In the genomic region with DNA sequence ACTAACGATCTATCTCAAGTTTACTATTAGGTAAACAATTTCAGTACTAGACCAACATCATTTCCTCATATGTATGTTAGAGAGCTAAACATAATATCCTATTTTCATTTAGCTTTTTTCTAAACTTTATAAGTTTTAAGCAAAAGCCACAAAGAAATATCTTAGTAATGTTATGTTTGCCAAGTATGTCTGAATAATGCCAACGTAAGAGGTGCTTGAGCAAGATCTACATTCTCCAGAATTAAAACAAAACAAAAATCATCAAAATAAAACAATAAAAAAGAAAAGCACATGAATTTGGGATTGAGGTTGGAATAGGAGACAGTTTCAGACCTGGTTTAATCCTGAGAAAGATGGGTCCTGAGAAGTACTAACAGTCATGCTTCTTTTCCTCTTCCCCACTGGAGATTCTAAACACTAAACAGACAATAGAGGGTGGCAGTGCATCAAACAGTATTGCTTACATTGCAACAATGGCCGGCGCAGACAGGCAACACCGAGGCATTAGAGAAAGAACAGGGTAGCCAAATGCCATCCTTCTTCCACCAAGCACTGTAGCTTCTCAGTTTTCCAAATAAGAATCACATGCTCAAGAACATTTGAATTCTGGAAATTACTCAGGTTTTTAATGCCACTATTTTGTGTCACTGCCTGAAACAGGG, we compare ENCODE assay signal across 11 cellular contexts. TPM values are rescaled to one million over a fixed set of nuclear protein-coding genes. Genes with fewer than 3 reads are reported as not detected.
DNase-seq lines count a peak whose midpoint lies in the region; ATAC-seq and TF ChIP-seq lines count a peak whose summit lies in the region.
"Had no signal": no experiment of that assay in that cellular context is flagged by ENCODE, and none has a peak within 500 bp of the region (broad histone marks: within the 10 kb centered on the region; RNA-seq: fewer than 3 reads in every experiment).

No MANE protein-coding gene starts in this region.

- in situ Hi-C loops in IMR-90 (cut with MboI; ENCODE audit: low sequenced_read_pairs) = no loop called here

- no peak overlapping the region for H3K4ac ChIP-seq in IMR-90 (ENCODE audit: low read depth, low read length)

- CTCF ChIA-PET in IMR-90 (lab: Yijun Ruan, JAX) = interaction anchor here (1.4 to 1.8 kb wide), 2 partner anchors 10 to 75 kb away, joined by 4 to 6 read pairs; no protein-coding TSS in a partner anchor

- no peak overlapping the region for H3K4me3 ChIP-seq in IMR-90 (ENCODE audit: insufficient read depth, low read depth, low read length)
- no peak overlapping the region for H3K4me3 ChIP-seq in cardiac fibroblast (replicated peaks in 1 of 2; ENCODE audit: low read depth in 2 of 2, low read length in 2 of 2)
- H3K4me3 ChIP-seq in skeletal muscle satellite cell (ENCODE audit: low read length) = peak overlapping the region; percentile 52

- peaks cover 7% of the 10 kb centered on the region for H3K9me1 ChIP-seq in IMR-90 (ENCODE audit: insufficient read depth, low read length)

- peak overlapping the region; percentile 79 for H2BK5ac ChIP-seq in IMR-90 (ENCODE audit: low read depth, low read length, poor library complexity, severe bottlenecking)

- H3K9me3 ChIP-seq in IMR-90 (ENCODE audit: control insufficient read depth, insufficient read depth, low read length) (no peaks in the 10 kb centered on the region), skeletal muscle satellite cell (replicated peaks; ENCODE audit: low read length) (no peaks in the 10 kb centered on the region)

- H3K4me1 ChIP-seq in IMR-90 (ENCODE audit: control insufficient read depth, insufficient read depth, low read length) (peaks cover 14% of the 10 kb centered on the region), skeletal muscle satellite cell (ENCODE audit: control insufficient read depth, insufficient read depth, low read length) (peaks cover 63% of the 10 kb centered on the region)

- no peak overlapping the region for H2AFZ ChIP-seq in IMR-90 (replicated peaks; ENCODE audit: low read length, poor library complexity)

- TF ChIP-seq RAD21 in IMR-90 (IDR thresholded peaks at IDR 0.05; ENCODE audit: low read length) = no peak

- dilution Hi-C loops in IMR-90 (cut with HindIII; ENCODE audit: low sequenced_read_pairs, unreplicated experiment) = no loop called here

- H2AK5ac ChIP-seq in IMR-90 (ENCODE audit: low read depth, low read length) = no peak overlapping the region

- H4K91ac ChIP-seq in IMR-90 (ENCODE audit: insufficient read depth, low read depth, low read length) = no peak overlapping the region

- H3K27me3 ChIP-seq in IMR-90 (ENCODE audit: control insufficient read depth, insufficient read depth, low read length) = no peaks in the 10 kb centered on the region
- no peaks in the 10 kb centered on the region for H3K27me3 ChIP-seq in skeletal muscle satellite cell (ENCODE audit: control insufficient read depth, insufficient read depth, low read length)

- peak overlapping the region; percentile 6; the same call in 1 of the 2 replicates for H3K23ac ChIP-seq in IMR-90 (ENCODE audit: low read depth, low read length)

- no peak overlapping the region for H3K9ac ChIP-seq in IMR-90 (ENCODE audit: low read depth, low read length)
- peak overlapping the region; percentile 60 for H3K9ac ChIP-seq in skeletal muscle satellite cell (ENCODE audit: low read depth, low read length)

- H4K5ac ChIP-seq in IMR-90 (ENCODE audit: low read depth, low read length) = no peak overlapping the region

- no peak overlapping the region for H2BK20ac ChIP-seq in IMR-90 (ENCODE audit: low read depth, low read length)

- intact Hi-C loops in IMR-90 (cut with micrococcal nuclease) = loop anchor here (2.0 to 5.0 kb wide), 2 partner anchors 15 to 35 kb away; a partner anchor contains a TSS

- TF ChIP-seq CTCF in IMR-90 (conservative IDR thresholded peaks at IDR 0.05; ENCODE audit: low read depth, low read length) (no peak), cardiac fibroblast (IDR thresholded peaks at IDR 0.05; ENCODE audit: low read depth, low read length) (no peak)

- no peak overlapping the region for H2AK9ac ChIP-seq in IMR-90 (replicated peaks; ENCODE audit: low read depth, low read length, poor library complexity)

- H3K56ac ChIP-seq in IMR-90 (ENCODE audit: extremely low read depth, insufficient read depth, low read length) = no peak overlapping the region

- POLR2A ChIA-PET in IMR-90 (lab: Charles Lee; ENCODE audit: unreplicated experiment) = no interaction called here

- H3K36me3 ChIP-seq in IMR-90 (ENCODE audit: control insufficient read depth, insufficient read depth, low read length) (peaks cover 19% of the 10 kb centered on the region), skeletal muscle satellite cell (ENCODE audit: insufficient read depth, low read length) (peaks cover 41% of the 10 kb centered on the region)

- WGBS in IMR-90 (ENCODE audit: extremely low coverage in 2 of 2, insufficient read length in 1 of 2), 2 experiments = 39% methylated on average over 3 of the region's 5 CpGs; no CpG with 5 or more reads in 1 of the 2 experiments

- H4K8ac ChIP-seq in IMR-90 (ENCODE audit: low read depth in 2 of 2, low read length in 2 of 2) = no peak overlapping the region

- ATAC-seq in IMR-90 (ENCODE audit: low read depth) (peak; percentile 12), GM21423 (IDR thresholded peaks at IDR 0.05; ENCODE audit: unreplicated experiment) (no peak), HG02678 (IDR thresholded peaks at IDR 0.05; ENCODE audit: unreplicated experiment) (no peak)

- DNase-seq in IMR-90 (peak; percentile 23), cardiac fibroblast (ENCODE audit: low read depth in 2 of 2) (peak; percentile 41 to 52), inferior parietal cortex (ENCODE audit: extremely low spot score) (peak; percentile 56), NCI-H146 treated with DMSO at 0.1 percent for 48 hours (lab: John Stamatoyannopoulos, UW; ENCODE audit: unreplicated experiment) (no peak)
- DNase-seq in stimulated activated naive CD4-positive, alpha-beta T cell treated with Interleukin-2 at 50 U/mL for 16 hours (lab: John Stamatoyannopoulos, UW) = no peak
- DNase-seq: activated CD4-positive, alpha-beta T cell treated with anti-CD3 and anti-CD28 coated beads, Interleukin-2, amount 10 ng/mL, durations not matched to agents 7 days and 5 days; effector CD4-positive, alpha-beta T cell; naive B cell had no signal

- no TSS peak for BruUV-seq in IMR-90 (replicated peaks; lab: Mats Ljungman, UMichigan)

- no peak overlapping the region for H2BK15ac ChIP-seq in IMR-90 (ENCODE audit: low read depth, low read length)

- H3K18ac ChIP-seq in IMR-90 (ENCODE audit: low read depth, low read length) = peak overlapping the region; percentile 21

- H4K20me1 ChIP-seq in IMR-90 (ENCODE audit: insufficient read depth, low read length) = peaks cover 93% of the 10 kb centered on the region

- no peak overlapping the region for H2BK120ac ChIP-seq in IMR-90 (ENCODE audit: low read depth, low read length)

- H3K14ac ChIP-seq in IMR-90 (replicated peaks; ENCODE audit: low read depth, low read length) = no peak overlapping the region; the same call in 1 of the 2 replicates

- H3K27ac ChIP-seq in IMR-90 (ENCODE audit: insufficient read depth, low read length) = peak overlapping the region; percentile 84; the same call in 1 of the 2 replicates

- peaks cover 4 to 42% of the 10 kb centered on the region in 2 experiments; a peak in 3 of 4 replicates for H3K79me1 ChIP-seq in IMR-90 (ENCODE audit: low read depth in 1 of 2, low read length in 2 of 2)

- H3K4me2 ChIP-seq in IMR-90 (ENCODE audit: low read depth, low read length) (peak overlapping the region; percentile 53), skeletal muscle satellite cell (ENCODE audit: low read length) (peak overlapping the region; percentile 78)

- TF ChIP-seq POLR2A in IMR-90 (IDR thresholded peaks at IDR 0.05; ENCODE audit: low read depth, low read length) = no peak

TF ChIP-seq in IMR-90, 13 proteins besides CTCF, POLR2A, EP300 and RAD21:
- TF ChIP-seq CHD1 (IDR thresholded peaks at IDR 0.05; ENCODE audit: low read depth, low read length) (no peak), CEBPB (IDR thresholded peaks at IDR 0.05; ENCODE audit: low read depth, low read length) (peak; percentile 49; the same call in 1 of the 2 replicates)

RNA-seq across cellular contexts. Expression of a gene that starts 33.6 kb away (rescaled TPM):
- total RNA-seq in IMR-90 (2012; rRNA removed) = 419 and 573 TPM in 2 replicates
- polyA plus RNA-seq in IMR-90 (2012; rRNA removed) = 112 and 140 TPM in 2 replicates
- polyA plus RNA-seq in IMR-90 (2012; cell fraction: cytosol; rRNA removed) = 64.4 and 68.9 TPM in 2 replicates
- 56.7 and 85.2 TPM in 2 replicates for polyA plus RNA-seq in IMR-90 (2012; cell fraction: nucleus; rRNA removed; ENCODE audit: low replicate concordance)
- 270 and 292 TPM in 2 replicates for total RNA-seq in skeletal muscle satellite cell (2012; rRNA removed)

Comparison
In these comparisons a context has a peak if more than half of its experiments do, and no peak if none do; other contexts are left out.
1. DNase-seq: peak in IMR-90 (single experiment), cardiac fibroblast (2 of 2) and inferior parietal cortex (single experiment); none in stimulated activated naive CD4-positive, alpha-beta T cell treated with Interleukin-2 at 50 U/mL for 16 hours (single experiment) and NCI-H146 treated with DMSO at 0.1 percent for 48 hours (single experiment).